8 cellular contexts compared by ENCODE assay signal in genomic region chr20:25623736-25624499, GRCh38. TPM values are rescaled to one million over a fixed set of nuclear protein-coding genes. Genes with fewer than 3 reads are reported as not detected.
DNase-seq lines count a peak whose midpoint lies in the region; ATAC-seq, FAIRE-seq and TF ChIP-seq lines count a peak whose summit lies in the region.

Gene NANP, minus strand, starts transcription at chr20:25624014. Its CDS starts 66 bp downstream, at chr20:25623948.

- peak within 1 kb of the TSS; percentile 35 for H2AFZ ChIP-seq in HepG2 (ENCODE audit: low read length)

- POLR2A ChIA-PET in HepG2 (lab: Yijun Ruan, JAX), result interaction anchor here (1.0 to 1.8 kb wide), 2 partner anchors 14 to 116 kb away, joined by 3 to 6 read pairs; no protein-coding TSS in a partner anchor

- no TSS peak for BruUV-seq in HepG2 (replicated peaks; lab: Mats Ljungman, UMichigan)

- peaks cover 39% of the 10 kb centered on the region for H3K4me1 Mint-ChIP-seq in dendritic cell treated with granulocyte-macrophage colony-stimulating factor and Interleukin-4, amounts not matched to agents 40 ng/mL and 50 ng/mL, for 4 days (ENCODE audit: low read depth)

- peaks cover 10% of the 10 kb centered on the region for H3K9me3 Mint-ChIP-seq in dendritic cell treated with granulocyte-macrophage colony-stimulating factor and Interleukin-4, amounts not matched to agents 40 ng/mL and 50 ng/mL, for 4 days

- peak; percentile 62 for TF ChIP-seq RAD21 in HepG2 (CRISPR knock-in tag; IDR thresholded peaks at IDR 0.05)

- peaks cover 51% of the 10 kb centered on the region for H3K4me1 ChIP-seq in HepG2 (ENCODE audit: insufficient read depth, low read length)

- CTCF ChIA-PET in HepG2 (lab: Yijun Ruan, JAX; ENCODE audit: low intra/inter-chr PET ratio, low total read pairs), result no interaction called here

- ATAC-seq in GM19372 (IDR thresholded peaks at IDR 0.05; ENCODE audit: low read depth, unreplicated experiment) (peak; percentile 77), HG03521 (IDR thresholded peaks at IDR 0.05; ENCODE audit: unreplicated experiment) (peak; percentile 87), HepG2 (peak; percentile 91)

- H3K27me3 ChIP-seq in HepG2 (ENCODE audit: control insufficient read depth in 1 of 2, insufficient read depth in 2 of 2, low read length in 2 of 2), result no peaks in the 10 kb centered on the region; a peak in 1 of 5 replicates

- H3K27ac Mint-ChIP-seq in dendritic cell treated with granulocyte-macrophage colony-stimulating factor and Interleukin-4, amounts not matched to agents 40 ng/mL and 50 ng/mL, for 4 days, result peak within 1 kb of the TSS; percentile 92

- H4K20me1 ChIP-seq in HepG2 (ENCODE audit: insufficient read depth, low read length), result 0 out of 2 replicates have a peak, but pooled peaks cover 3% of the 10 kb centered on the region

- peaks cover 21% of the 10 kb centered on the region for H3K36me3 Mint-ChIP-seq in dendritic cell treated with granulocyte-macrophage colony-stimulating factor and Interleukin-4, amounts not matched to agents 40 ng/mL and 50 ng/mL, for 4 days (ENCODE audit: low read depth)

- peak within 1 kb of the TSS; percentile 94 for H3K9ac ChIP-seq in HepG2 (ENCODE audit: insufficient read depth, low read depth, low read length)

- WGBS in HepG2 (ENCODE audit: low lambda C conversion rate), result 2% methylated on average over 42 of the region's 81 CpGs

- in situ Hi-C loops in HepG2 (cut with HindIII; ENCODE audit: extremely low pct_ligation_motif_present, low pct_unique_long_range_greater_than_20kb), result loop anchor here (5.0 kb wide), 1 partner anchor 37 kb away; the partner anchor contains the start of gene NINL

- H3K9me3 ChIP-seq in HepG2 (ENCODE audit: low read length), result no peaks in the 10 kb centered on the region

- peaks cover 57% of the 10 kb centered on the region for H3K79me2 ChIP-seq in HepG2 (ENCODE audit: insufficient read depth, low read length)

- DNase-seq in CD1c-positive myeloid dendritic cell (ENCODE audit: extremely low spot score) (peak; percentile 97), NCI-H69 (lab: John Stamatoyannopoulos, UW) (peak; percentile 99), HepG2 (ENCODE audit: low spot score) (peak; percentile 100)
- peak; percentile 73 for DNase-seq in activated CD4-positive, alpha-beta T cell treated with anti-CD3 and anti-CD28 coated beads, Interleukin-2, amount 50 U/mL, for 1 hour
- DNase-seq in stimulated activated CD4-positive, alpha-beta T cell treated with anti-CD3 and anti-CD28 coated beads, Interleukin-2, amount 100 ng/mL, for 48 hours, result peak; percentile 83 to 85

- H3K27ac ChIP-seq in HepG2 (ENCODE audit: extremely low read length, insufficient read depth, low read length), result peak within 1 kb of the TSS; percentile 96

- peak within 1 kb of the TSS; percentile 83 for H3K4me3 Mint-ChIP-seq in dendritic cell treated with granulocyte-macrophage colony-stimulating factor and Interleukin-4, amounts not matched to agents 40 ng/mL and 50 ng/mL, for 4 days

- H3K4me2 ChIP-seq in HepG2 (ENCODE audit: low read depth, low read length), result peak within 1 kb of the TSS; percentile 100

- peak; percentile 65 for TF ChIP-seq CTCF in HepG2 (CRISPR knock-in tag; IDR thresholded peaks at IDR 0.05)

- H3K4me3 ChIP-seq in HepG2 (replicated peaks in 1 of 3; ENCODE audit: insufficient read depth in 1 of 3, low read depth in 2 of 3, low read length in 3 of 3), result peak within 1 kb of the TSS; percentile 75 to 87 (median 80)

- H3K36me3 ChIP-seq in HepG2 (replicated peaks in 1 of 2; ENCODE audit: control insufficient read depth in 1 of 2, insufficient read depth in 2 of 2, low read length in 2 of 2), result peaks cover 0 to 5% of the 10 kb centered on the region in 2 experiments; a peak in 4 of 5 replicates

- TF ChIP-seq POLR2A in HepG2 (IDR thresholded peaks at IDR 0.05; ENCODE audit: insufficient read depth in 1 of 2, low read depth in 2 of 2, low read length in 2 of 2), result peak; percentile 97 to 98

- FAIRE-seq in HepG2 (lab: Jason Lieb, UNC), result peak; percentile 68

- H3K27me3 Mint-ChIP-seq in dendritic cell treated with granulocyte-macrophage colony-stimulating factor and Interleukin-4, amounts not matched to agents 40 ng/mL and 50 ng/mL, for 4 days, result no peaks in the 10 kb centered on the region

- TF ChIP-seq EP300 in HepG2 (IDR thresholded peaks at IDR 0.05; ENCODE audit: low read depth in 2 of 2, low read length in 2 of 2) (peak in 1 of 2 experiments; percentile 30; a peak in 2 of 4 replicates), HepG2 (CRISPR knock-in tag; IDR thresholded peaks at IDR 0.05; ENCODE audit: borderline replicate concordance) (no peak; the same call in 1 of the 2 replicates)

- intact Hi-C loops in dendritic cell treated with granulocyte-macrophage colony-stimulating factor and Interleukin-4, amounts not matched to agents 40 ng/mL and 50 ng/mL, for 4 days (cut with micrococcal nuclease), result loop anchor here (1.0 to 10.0 kb wide), 5 partner anchors 72 to 1979 kb away; partner anchors contain the start of genes APMAP and ZNF337
- intact Hi-C loops in HepG2 (cut with micrococcal nuclease; ENCODE audit: unreplicated experiment), result loop anchor here (1.0 to 2.0 kb wide), 5 partner anchors 12 to 116 kb away; partner anchors contain the start of genes NINL and ZNF337

TF ChIP-seq in HepG2, 621 proteins besides CTCF, POLR2A, EP300 and RAD21 (continues in another document):
- TF ChIP-seq ZNF709 (CRISPR knock-in tag; IDR thresholded peaks at IDR 0.05) (peak; percentile 99), ZNF30 (CRISPR knock-in tag; IDR thresholded peaks at IDR 0.05) (peak; percentile 99; the same call in 1 of the 2 replicates), ELF4 (CRISPR knock-in tag; IDR thresholded peaks at IDR 0.05; ENCODE audit: borderline replicate concordance) (peak; percentile 85), ZNF549 (CRISPR knock-in tag; IDR thresholded peaks at IDR 0.05) (peak; percentile 91; the same call in 1 of the 2 replicates), RNF219 (CRISPR knock-in tag; IDR thresholded peaks at IDR 0.05) (peak; percentile 99; the same call in 1 of the 2 replicates), HNF1B (CRISPR knock-in tag; IDR thresholded peaks at IDR 0.05) (peak; percentile 62), PHB2 (IDR thresholded peaks at IDR 0.05; ENCODE audit: partially characterized antibody) (no peak), ATF3 (CRISPR knock-in tag; IDR thresholded peaks at IDR 0.05) (no peak), HCFC1 (IDR thresholded peaks at IDR 0.05; ENCODE audit: low read depth, low read length) (peak; percentile 55; the same call in 1 of the 2 replicates)

RNA-seq across cellular contexts. Expression of gene NANP, which starts in this region (rescaled TPM):
- 21.5 and 31.0 TPM in 2 replicates for total RNA-seq in HepG2 (2016; rRNA removed; fragmentation: Illumina TruSeq; extraction: Trizol)
- total RNA-seq in HepG2 (2016; cell fraction: cytosol; rRNA removed; fragmentation: Illumina TruSeq; extraction: Trizol; ENCODE audit: low read depth), result 3.5 and 3.6 TPM in 2 replicates
- total RNA-seq in HepG2 (2016; cell fraction: insoluble cytoplasmic fraction; rRNA removed; fragmentation: Illumina TruSeq; extraction: Trizol), result 22.0 and 31.9 TPM in 2 replicates
- 15.3 and 16.9 TPM in 2 replicates for total RNA-seq in HepG2 (2016; cell fraction: membrane; rRNA removed; fragmentation: Illumina TruSeq; extraction: Trizol)
- total RNA-seq in HepG2 (2016; cell fraction: nucleus; rRNA removed; fragmentation: Illumina TruSeq; extraction: Trizol), result 15.0 and 17.4 TPM in 2 replicates
- 8.6 and 8.9 TPM in 2 replicates for polyA plus RNA-seq in HepG2 (2011; rRNA removed)
- 6.1 and 8.7 TPM in 2 replicates for polyA plus RNA-seq in HepG2 (2011; cell fraction: cytosol; rRNA removed)
- 3.6 and 5.3 TPM in 2 replicates for polyA plus RNA-seq in HepG2 (2011; cell fraction: nucleus; rRNA removed)
- polyA plus RNA-seq in HepG2 (2012), result 9.3 and 12.7 TPM in 2 replicates
- polyA plus RNA-seq in HepG2 (2016; cell fraction: cytosol; fragmentation: Illumina TruSeq; extraction: Trizol; ENCODE audit: low read depth), result 1.2 and 1.4 TPM in 2 replicates
- polyA plus RNA-seq in HepG2 (2016; cell fraction: insoluble cytoplasmic fraction; fragmentation: Illumina TruSeq; extraction: Trizol; ENCODE audit: low read depth), result 27.2 and 29.9 TPM in 2 replicates
- polyA plus RNA-seq in HepG2 (2016; cell fraction: membrane; fragmentation: Illumina TruSeq; extraction: Trizol; ENCODE audit: low read depth), result 5.8 and 6.1 TPM in 2 replicates
- polyA plus RNA-seq in HepG2 (2016; cell fraction: nucleus; fragmentation: Illumina TruSeq; extraction: Trizol; ENCODE audit: insufficient read depth, low read depth), result 15.0 and 15.3 TPM in 2 replicates
- 2.8 and 8.0 TPM in 2 replicates for polyA minus RNA-seq in HepG2 (2011; rRNA and poly(A)+ RNA removed; ENCODE audit: low replicate concordance)
- 8.9 and 9.8 TPM in 2 replicates for polyA minus RNA-seq in HepG2 (2011; cell fraction: cytosol; rRNA and poly(A)+ RNA removed)
- 22.1 and 25.1 TPM in 2 replicates for polyA minus RNA-seq in HepG2 (2011; cell fraction: nucleus; rRNA and poly(A)+ RNA removed)

Comparison
In these comparisons a context has a peak if more than half of its experiments do, and no peak if none do; other contexts are left out.
1. Peak in every context shown above with its lines: DNase-seq, ATAC-seq, H3K4me3 ChIP-seq and H3K27ac ChIP-seq.